ENCODE assay signal across 6 cellular contexts in genomic region chr5:8410618-8411017, GRCh38.
"Had no signal": no experiment of that assay in that cellular context is flagged by ENCODE, and none has a peak within 500 bp of the region (broad histone marks: within the 10 kb centered on the region; RNA-seq: fewer than 3 reads in every experiment).

No MANE protein-coding gene starts in this region.

- DNase-seq: H9, HCEC 1CT, IMR-90 had no signal

- H2AFZ ChIP-seq: GM23338 had no signal

- H3K4me2 ChIP-seq: GM23338 had no signal

- H3K4me3 ChIP-seq: GM23338, K562 had no signal

- ATAC-seq: GM23338, K562 had no signal

- H3K27ac ChIP-seq: HL-60 had no signal
